8 cellular contexts compared by ENCODE assay signal in genomic region chr2:213284105-213285090, GRCh38. TPM values are rescaled to one million over a fixed set of nuclear protein-coding genes. Genes with fewer than 3 reads are reported as not detected.
DNase-seq lines count a peak whose midpoint lies in the region; ATAC-seq and TF ChIP-seq lines count a peak whose summit lies in the region.

Gene SPAG16, plus strand, starts transcription at chr2:213284464.

- POLR2A ChIA-PET in CD4-positive, alpha-beta T cell (lab: Charles Lee): interaction anchor here (0.8 to 1.8 kb wide), 8 partner anchors 9 to 1525 kb away, joined by 3 to 7 read pairs (median 4); partner anchors contain the start of genes BARD1 and IKZF2

- DNase-seq in CD4-positive, alpha-beta T cell: peak; percentile 89 to 97 (median 94)
- DNase-seq in NT2/D1 (ENCODE audit: low read depth, low spot score): peak; percentile 97
- peak; percentile 97 for DNase-seq in activated T-cell treated with anti-CD3 and anti-CD28 coated beads, Interleukin-2, amount 50 U/mL, for 24 hours
- peak; percentile 97 to 98 for DNase-seq in erythroblast (lab: John Stamatoyannopoulos, UW)
- DNase-seq in mucosa of gallbladder (ENCODE audit: low spot score): peak; percentile 97
- peak; percentile 97 for DNase-seq in stimulated activated CD8-positive, alpha-beta memory T cell treated with anti-CD3 and anti-CD28 coated beads, Interleukin-4, amount 100 ng/mL, for 24 hours (ENCODE audit: low read depth)

- intact Hi-C loops in CD4-positive, alpha-beta T cell (cut with DNase I, micrococcal nuclease): loop anchor here in 1 of 2 experiments (5.0 kb wide), 1 partner anchor 1528 kb away; no protein-coding TSS in a partner anchor

- peak; percentile 95 for ATAC-seq in CD4-positive, alpha-beta T cell (ENCODE audit: poor library complexity)
- peak; percentile 99 for ATAC-seq in GM19438 (IDR thresholded peaks at IDR 0.05; ENCODE audit: low read depth, unreplicated experiment)
- peak; percentile 97 for ATAC-seq in HG03575 (IDR thresholded peaks at IDR 0.05; ENCODE audit: extremely low read depth, insufficient number of reproducible peaks, low FRiP score, unreplicated experiment)

- peaks cover 10% of the 10 kb centered on the region for H3K36me3 Mint-ChIP-seq in CD4-positive, alpha-beta T cell (ENCODE audit: low read depth)
- H3K36me3 Mint-ChIP-seq in activated T-cell treated with anti-CD3 and anti-CD28 coated beads, Interleukin-2, amount 50 U/mL, for 24 hours (ENCODE audit: low read depth): peaks cover 6% of the 10 kb centered on the region

- H3K9ac ChIP-seq in NT2/D1 (ENCODE audit: insufficient read length, low read depth): peak within 1 kb of the TSS; percentile 89

- H3K4me3 Mint-ChIP-seq in CD4-positive, alpha-beta T cell: peak within 1 kb of the TSS; percentile 93
- peak within 1 kb of the TSS; percentile 88 for H3K4me3 Mint-ChIP-seq in activated T-cell treated with anti-CD3 and anti-CD28 coated beads, Interleukin-2, amount 50 U/mL, for 24 hours

- H3K9me3 Mint-ChIP-seq in CD4-positive, alpha-beta T cell: no peaks in the 10 kb centered on the region
- no peaks in the 10 kb centered on the region for H3K9me3 Mint-ChIP-seq in activated T-cell treated with anti-CD3 and anti-CD28 coated beads, Interleukin-2, amount 50 U/mL, for 24 hours

- peak within 1 kb of the TSS; percentile 84 for H3K4me3 ChIP-seq in NT2/D1 (ENCODE audit: insufficient read length, low read depth)

- CTCF ChIA-PET in CD4-positive, alpha-beta T cell (lab: Charles Lee): interaction anchor here (1.1 kb wide), 1 partner anchor 16 kb away, joined by 3 read pairs; no protein-coding TSS in a partner anchor

- peaks cover 53% of the 10 kb centered on the region for H3K4me1 Mint-ChIP-seq in CD4-positive, alpha-beta T cell (ENCODE audit: low read depth)
- H3K4me1 Mint-ChIP-seq in activated T-cell treated with anti-CD3 and anti-CD28 coated beads, Interleukin-2, amount 50 U/mL, for 24 hours (ENCODE audit: low read depth): peaks cover 37% of the 10 kb centered on the region

- peak within 1 kb of the TSS; percentile 89 for H3K27ac Mint-ChIP-seq in CD4-positive, alpha-beta T cell
- H3K27ac Mint-ChIP-seq in activated T-cell treated with anti-CD3 and anti-CD28 coated beads, Interleukin-2, amount 50 U/mL, for 24 hours: peak within 1 kb of the TSS; percentile 93

- H3K27me3 Mint-ChIP-seq in CD4-positive, alpha-beta T cell: no peaks in the 10 kb centered on the region
- H3K27me3 Mint-ChIP-seq in activated T-cell treated with anti-CD3 and anti-CD28 coated beads, Interleukin-2, amount 50 U/mL, for 24 hours: no peaks in the 10 kb centered on the region

- no peak for TF ChIP-seq CTCF in CD4-positive, alpha-beta T cell (IDR thresholded peaks at IDR 0.05)

- H3K9me3 ChIP-seq in CD4-positive, alpha-beta T cell (ENCODE audit: control insufficient read depth, low read length): no peaks in the 10 kb centered on the region
- no peaks in the 10 kb centered on the region for H3K9me3 ChIP-seq in NT2/D1 (ENCODE audit: insufficient read depth, low read length)

- H3K27ac ChIP-seq in CD4-positive, alpha-beta T cell (ENCODE audit: low read depth, low read length): peak within 1 kb of the TSS; percentile 16

- peak; percentile 65 for TF ChIP-seq POLR2A in erythroblast (IDR thresholded peaks at IDR 0.05; ENCODE audit: low read length)

- peaks cover 11% of the 10 kb centered on the region for H3K36me3 ChIP-seq in NT2/D1 (ENCODE audit: insufficient read depth, insufficient read length, low read length)

- H3K4me1 ChIP-seq in NT2/D1 (ENCODE audit: insufficient read depth, insufficient read length): no peaks in the 10 kb centered on the region

- H3K27me3 ChIP-seq in CD4-positive, alpha-beta T cell (ENCODE audit: control insufficient read depth, insufficient read depth, low read length): no peaks in the 10 kb centered on the region
- H3K27me3 ChIP-seq in NT2/D1 (ENCODE audit: insufficient read depth, insufficient read length): no peaks in the 10 kb centered on the region

RNA-seq across cellular contexts. Expression of gene SPAG16, which starts in this region (rescaled TPM):
- 1 to 10 TPM; 2.8 to 3.2 TPM for total RNA-seq in CD4-positive, alpha-beta T cell
- total RNA-seq in mucosa of gallbladder: 62.7 TPM

Comparison
In these comparisons a context has a peak if more than half of its experiments do, and no peak if none do; other contexts are left out.
1. Peak in every context shown above with its lines: DNase-seq, ATAC-seq, H3K4me3 ChIP-seq and H3K27ac ChIP-seq.
2. RNA of gene SPAG16 (total RNA-seq): 62.7 TPM in mucosa of gallbladder (single experiment); 2.8 to 3.2 TPM in CD4-positive, alpha-beta T cell; every median in the first group is over 10 times any median in the second.